8 cellular contexts compared by ENCODE assay signal in genomic region chr17:50026901-50027638, GRCh38. TPM values are rescaled to one million over a fixed set of nuclear protein-coding genes. Genes with fewer than 3 reads are reported as not detected.
DNase-seq lines count a peak whose midpoint lies in the region; ATAC-seq and TF ChIP-seq lines count a peak whose summit lies in the region.

No MANE protein-coding gene starts in this region.

- 5% methylated on average over 25 to 27 of the region's 28 CpGs for WGBS in GM23248 (ENCODE audit: low coverage in 1 of 2, low lambda C conversion rate in 2 of 2, missing lambda C conversion rate in 2 of 2), 2 experiments
- WGBS in mesendoderm (ENCODE audit: extremely low coverage, insufficient coverage, low lambda C conversion rate): no CpG with 5 or more reads among the region's 28 CpGs

- no peaks in the 10 kb centered on the region for H3K9me3 ChIP-seq in GM23248 (ENCODE audit: low read depth)
- no peaks in the 10 kb centered on the region for H3K9me3 ChIP-seq in effector memory CD4-positive, alpha-beta T cell (ENCODE audit: control insufficient read depth, low read length)

- no peak overlapping the region for H3K4ac ChIP-seq in mesendoderm (ENCODE audit: low read depth, low read length)

- no peak overlapping the region for H3K23ac ChIP-seq in mesendoderm (ENCODE audit: low read length)

- H3K9me2 ChIP-seq in GM23248 (ENCODE audit: insufficient read depth): no peaks in the 10 kb centered on the region

- DNase-seq in AG09319 (ENCODE audit: extremely low read depth, low read depth) (peak; percentile 58), GM23248 (peak; percentile 81), NCI-H69 (lab: John Stamatoyannopoulos, UW) (peak; percentile 79), mesendoderm (peak; percentile 74)
- peak; percentile 49 to 63 for DNase-seq in activated CD8-positive, alpha-beta memory T cell treated with anti-CD3 and anti-CD28 coated beads for 1 hour (ENCODE audit: extremely low read depth in 1 of 2, low read depth in 1 of 2)
- DNase-seq in effector memory CD4-positive, alpha-beta T cell: peak; percentile 56 to 65 (median 56)
- DNase-seq in stimulated activated CD8-positive, alpha-beta memory T cell treated with anti-CD3 and anti-CD28 coated beads, Interleukin-15, amount 100 ng/mL, for 1 hour (ENCODE audit: low read depth): peak; percentile 67

- H2BK15ac ChIP-seq in mesendoderm (replicated peaks; ENCODE audit: low read depth): no peak overlapping the region

- in situ Hi-C loops in GM23248 (cut with MboI): loop anchor here (10.0 kb wide), 1 partner anchor 58 kb away; no protein-coding TSS in a partner anchor

- H2AK5ac ChIP-seq in mesendoderm (ENCODE audit: low read length): no peak overlapping the region

- peak; percentile 97 for TF ChIP-seq CTCF in AG09319 (IDR thresholded peaks at IDR 0.05; ENCODE audit: low read depth, low read length)

- H3K27ac ChIP-seq in GM23248 (peak overlapping the region; percentile 77), mesendoderm (ENCODE audit: low read depth, low read length) (no peak overlapping the region)
- H3K27ac ChIP-seq in effector memory CD4-positive, alpha-beta T cell (ENCODE audit: insufficient read depth, low read length, poor library complexity, severe bottlenecking): no peak overlapping the region

- peak overlapping the region; percentile 75 for H2AFZ ChIP-seq in GM23248

- H3K36me3 ChIP-seq in GM23248 (ENCODE audit: low read depth) (no peaks in the 10 kb centered on the region), mesendoderm (ENCODE audit: control insufficient read depth, insufficient read depth, low read length) (no peaks in the 10 kb centered on the region)
- H3K36me3 ChIP-seq in effector memory CD4-positive, alpha-beta T cell (ENCODE audit: control insufficient read depth, insufficient read depth, low read length): no peaks in the 10 kb centered on the region

- H3K56ac ChIP-seq in mesendoderm (ENCODE audit: low read length): no peak overlapping the region

- no peak overlapping the region for H2BK120ac ChIP-seq in mesendoderm (ENCODE audit: low read depth, low read length)

- H3K9ac ChIP-seq in GM23248 (peak overlapping the region; percentile 71), mesendoderm (ENCODE audit: low read length) (no peak overlapping the region)

- no peaks in the 10 kb centered on the region for H4K20me1 ChIP-seq in GM23248 (ENCODE audit: insufficient read depth)

- no peak overlapping the region for H4K8ac ChIP-seq in mesendoderm (ENCODE audit: low read depth, low read length)

- H3K4me2 ChIP-seq in GM23248 (ENCODE audit: unreplicated experiment): peak overlapping the region; percentile 83
- no peak overlapping the region for H3K4me2 ChIP-seq in mesendoderm (ENCODE audit: low read length)

- H3K4me1 ChIP-seq in GM23248 (ENCODE audit: insufficient read depth) (peaks cover 24% of the 10 kb centered on the region), mesendoderm (ENCODE audit: control insufficient read depth, low read depth, low read length) (peaks cover 3% of the 10 kb centered on the region)
- peaks cover 10% of the 10 kb centered on the region for H3K4me1 ChIP-seq in effector memory CD4-positive, alpha-beta T cell (ENCODE audit: control insufficient read depth, insufficient read depth, low read length, poor library complexity, severe bottlenecking)

- no peak overlapping the region for H4K5ac ChIP-seq in mesendoderm (ENCODE audit: low read length)

- no peak for ATAC-seq in GM21360 (IDR thresholded peaks at IDR 0.05; ENCODE audit: unreplicated experiment)

- H3K79me2 ChIP-seq in GM23248 (ENCODE audit: insufficient read depth) (no peaks in the 10 kb centered on the region), mesendoderm (ENCODE audit: control insufficient read depth, insufficient read depth, low read length) (no peaks in the 10 kb centered on the region)

- H3K4me3 ChIP-seq in GM23248 (peak overlapping the region; percentile 69), mesendoderm (ENCODE audit: low read length) (no peak overlapping the region)
- no peak overlapping the region for H3K4me3 ChIP-seq in effector memory CD4-positive, alpha-beta T cell (ENCODE audit: insufficient read depth, low read depth, low read length, poor library complexity, severe bottlenecking)

- H3K27me3 ChIP-seq in GM23248 (replicated peaks; ENCODE audit: insufficient read depth): no peaks in the 10 kb centered on the region
- H3K27me3 ChIP-seq in effector memory CD4-positive, alpha-beta T cell (replicated peaks; ENCODE audit: control insufficient read depth, insufficient read depth, low read length, poor library complexity, severe bottlenecking): peaks cover 19% of the 10 kb centered on the region
- H3K27me3 ChIP-seq in mesendoderm (ENCODE audit: insufficient read depth, low read length, poor library complexity): no peaks in the 10 kb centered on the region

- H2BK5ac ChIP-seq in mesendoderm (ENCODE audit: low read length): no peak overlapping the region

- H3K18ac ChIP-seq in mesendoderm (ENCODE audit: low read length): no peak overlapping the region

- H3F3A ChIP-seq in GM23248 (ENCODE audit: insufficient read depth): peaks cover 16% of the 10 kb centered on the region

- H3K79me1 ChIP-seq in mesendoderm (ENCODE audit: low read length): no peaks in the 10 kb centered on the region

RNA-seq across cellular contexts. Expression of gene ITGA3, which starts 28.8 kb away (rescaled TPM):
- 321 and 330 TPM in 2 replicates for total RNA-seq in GM23248 (2014; rRNA removed; shearing (Covaris generic))
- polyA plus RNA-seq in GM23248 (2016; fragmentation: Nextera tagmentation; extraction: Ambion mirVana): 105 and 111 TPM in 2 replicates
- polyA plus RNA-seq in mesendoderm (2013, experiment 1 of 2): 13.0 TPM
- polyA plus RNA-seq in mesendoderm (2013, experiment 2 of 2): 13.2 TPM

RNA-seq across cellular contexts. Expression of gene DLX3, which starts 32.0 kb away (rescaled TPM):
- total RNA-seq in GM23248 (2014; rRNA removed; shearing (Covaris generic)): 0.43 and 0.51 TPM in 2 replicates
- polyA plus RNA-seq in GM23248 (2016; fragmentation: Nextera tagmentation; extraction: Ambion mirVana): 1.0 and 1.4 TPM in 2 replicates
- polyA plus RNA-seq in mesendoderm (2013, experiment 1 of 2): 0.13 TPM
- polyA plus RNA-seq in mesendoderm (2013, experiment 2 of 2): 0.06 TPM

RNA-seq across cellular contexts. Expression of gene DLX4, which starts 58.1 kb away (rescaled TPM):
- 0.76 TPM in 1 of 2 replicates, not detected in the other for total RNA-seq in GM23248 (2014; rRNA removed; shearing (Covaris generic))
- polyA plus RNA-seq in GM23248 (2016; fragmentation: Nextera tagmentation; extraction: Ambion mirVana): 0.15 and 0.40 TPM in 2 replicates
- 0.55 TPM for polyA plus RNA-seq in mesendoderm (2013, experiment 1 of 2)
- polyA plus RNA-seq in mesendoderm (2013, experiment 2 of 2): 0.31 TPM
